Comparison of ENCODE assay signal across 22 cellular contexts in genomic region chr11:73327812-73328364, GRCh38. TPM values are rescaled to one million over a fixed set of nuclear protein-coding genes. Genes with fewer than 3 reads are reported as not detected.
DNase-seq lines count a peak whose midpoint lies in the region; ATAC-seq, FAIRE-seq and TF ChIP-seq lines count a peak whose summit lies in the region.
"Had no signal": no experiment of that assay in that cellular context is flagged by ENCODE, and none has a peak within 500 bp of the region (broad histone marks: within the 10 kb centered on the region; RNA-seq: fewer than 3 reads in every experiment).

No MANE protein-coding gene starts in this region.

- H3K4me3 ChIP-seq in HCT116 (replicated peaks in 1 of 2; ENCODE audit: low read depth in 1 of 2, low read length in 2 of 2) (no peak overlapping the region), ascending aorta (no peak overlapping the region), stomach (no peak overlapping the region), A673 (ENCODE audit: low read depth, low read length, poor library complexity, severe bottlenecking) (no peak overlapping the region)
- H3K4me3 ChIP-seq: colonic mucosa, HAP-1, skin epidermis had no signal

- ATAC-seq in HCT116 (no peak), HG02759 (IDR thresholded peaks at IDR 0.05; ENCODE audit: unreplicated experiment) (no peak), GM18867 (IDR thresholded peaks at IDR 0.05; ENCODE audit: unreplicated experiment) (no peak)

- H3K79me2 ChIP-seq in HCT116 (ENCODE audit: insufficient read depth, low read length) = 0 out of 2 replicates have a peak, but pooled peaks cover 3% of the 10 kb centered on the region

- BruUV-seq in HCT116 (replicated peaks; lab: Mats Ljungman, UMichigan) (no TSS peak), A673 (replicated peaks; lab: Mats Ljungman, UMichigan) (no TSS peak)

- H3K9me3 ChIP-seq in HCT116 (ENCODE audit: control insufficient read depth in 1 of 2, insufficient read depth in 1 of 2, low read depth in 1 of 2, low read length in 2 of 2) = no peaks in the 10 kb centered on the region
- H3K9me3 ChIP-seq in ascending aorta = no peaks in the 10 kb centered on the region
- H3K9me3 ChIP-seq in stomach = no peaks in the 10 kb centered on the region
- H3K9me3 ChIP-seq in A673 (ENCODE audit: low read depth, low read length, poor library complexity, severe bottlenecking) = no peaks in the 10 kb centered on the region
- H3K9me3 ChIP-seq: colonic mucosa, HAP-1 had no signal

- RAD21 ChIA-PET in HCT116 (lab: Charles Lee; ENCODE audit: low non-redundant PET in 1 of 2, low total read pairs in 2 of 2, uncharacterized antibody in 2 of 2, unreplicated experiment in 2 of 2) = no interaction called here

- no peaks in the 10 kb centered on the region for H3K36me3 ChIP-seq in HCT116 (ENCODE audit: control insufficient read depth in 1 of 2, insufficient read depth in 2 of 2, low read length in 2 of 2)
- no peaks in the 10 kb centered on the region for H3K36me3 ChIP-seq in ascending aorta
- H3K36me3 ChIP-seq in stomach = no peaks in the 10 kb centered on the region
- no peaks in the 10 kb centered on the region for H3K36me3 ChIP-seq in A673 (ENCODE audit: insufficient read depth, low read length, poor library complexity, severe bottlenecking)
- H3K36me3 ChIP-seq: colonic mucosa, HAP-1 had no signal

- H3K9me2 ChIP-seq in HCT116 (ENCODE audit: insufficient read depth) = no peaks in the 10 kb centered on the region

- no peak for DNase-seq in HCT116 (ENCODE audit: low read depth, low spot score)
- DNase-seq in ascending aorta (ENCODE audit: low spot score in 2 of 2) = no peak
- no peak for DNase-seq in stomach
- no peak for DNase-seq in H54 (ENCODE audit: insufficient read length, low spot score)
- no peak for DNase-seq in A673 (ENCODE audit: low spot score)
- DNase-seq: activated CD4-positive, CD25-positive, alpha-beta regulatory T cell treated with anti-CD3 and anti-CD28 coated beads, Interleukin-2, amount 50 U/mL, for 72 hours; activated effector memory CD4-positive, alpha-beta T cell treated with anti-CD3 and anti-CD28 coated beads, Interleukin-2, amount 50 U/mL, for 16 hours; amniotic stem cell; Calu3; colonic mucosa; immature natural killer cell; mesendoderm; NCI-H146; nucleus accumbens; SHP77; stimulated activated naive CD4-positive, alpha-beta T cell treated with Interleukin-2 at 50 U/mL for 16 hours had no signal

- no peak overlapping the region for H2AFZ ChIP-seq in HCT116 (ENCODE audit: low read depth, low read length, poor library complexity, severe bottlenecking)

- 62 to 83% (median 72%) methylated on average over 4 of the region's 4 CpGs for WGBS in stomach, 5 donors

- CTCF ChIA-PET in HCT116 (lab: Charles Lee) (interaction anchor here (1.0 to 6.3 kb wide), 4 partner anchors 7 to 65 kb away, joined by 3 to 28 read pairs (median 11); no protein-coding TSS in a partner anchor), A673 (lab: Charles Lee) (interaction anchor here (1.2 kb wide), 1 partner anchor 7 kb away, joined by 7 read pairs; no protein-coding TSS in a partner anchor)

- H3K4me2 ChIP-seq in HCT116 (ENCODE audit: low read length) = peak overlapping the region; percentile 53

- intact Hi-C loops in HCT116 (cut with micrococcal nuclease) = no loop called here
- intact Hi-C loops in ascending aorta (cut with DNase I) = no loop called here
- intact Hi-C loops in stomach (cut with DNase I; ENCODE audit: low total_unique reads) = no loop called here
- intact Hi-C loops in A673 (cut with micrococcal nuclease; ENCODE audit: unreplicated experiment) = no loop called here

- peak overlapping the region; percentile 91 to 98 (median 96) for H3K27ac Mint-ChIP-seq in nephron
- H3K27ac Mint-ChIP-seq: T-helper 2 cell treated with Interferon-gamma antibody and Interleukin-4, amounts not matched to agents 5 μg/mL and 100 μg/mL, for 36 hours had no signal

- H3K27me3 Mint-ChIP-seq in nephron (ENCODE audit: low read depth) = no peaks in the 10 kb centered on the region

- no peak overlapping the region for H3K9ac ChIP-seq in HCT116 (ENCODE audit: low read length)

- FAIRE-seq in H54 (lab: Jason Lieb, UNC) = no peak

- peak overlapping the region in 1 of 3 experiments; percentile 11 for H3K4me3 Mint-ChIP-seq in nephron
- H3K4me3 Mint-ChIP-seq: immature natural killer cell; T-helper 2 cell treated with Interferon-gamma antibody and Interleukin-4, amounts not matched to agents 5 μg/mL and 100 μg/mL, for 36 hours had no signal

- no peaks in the 10 kb centered on the region for H3K27me3 ChIP-seq in HCT116 (ENCODE audit: insufficient read depth, low read length)
- no peaks in the 10 kb centered on the region for H3K27me3 ChIP-seq in ascending aorta
- H3K27me3 ChIP-seq in stomach = no peaks in the 10 kb centered on the region
- H3K27me3 ChIP-seq in A673 (replicated peaks; ENCODE audit: insufficient read depth, low read depth, low read length, poor library complexity) = no peaks in the 10 kb centered on the region
- H3K27me3 ChIP-seq: colonic mucosa had no signal

- no peaks in the 10 kb centered on the region for H3K9me3 Mint-ChIP-seq in nephron
- H3K9me3 Mint-ChIP-seq: immature natural killer cell; T-helper 2 cell treated with Interferon-gamma antibody and Interleukin-4, amounts not matched to agents 5 μg/mL and 100 μg/mL, for 36 hours had no signal

- H3K4me1 ChIP-seq in HCT116 (ENCODE audit: control insufficient read depth in 1 of 2, insufficient read depth in 2 of 2, low read length in 2 of 2) (peaks cover 37 to 54% of the 10 kb centered on the region in 2 experiments), ascending aorta (peaks cover 62 to 93% of the 10 kb centered on the region in 2 donors), stomach (peaks cover 52 to 98% (median 76%) of the 10 kb centered on the region in 4 donors), A673 (ENCODE audit: insufficient read depth, low read length, poor library complexity, severe bottlenecking) (peaks cover 24% of the 10 kb centered on the region)
- H3K4me1 ChIP-seq: colonic mucosa had no signal

- H3K27ac ChIP-seq in HCT116 (ENCODE audit: low read depth, low read length) (no peak overlapping the region), ascending aorta (peak overlapping the region; percentile 94 to 96), stomach (peak overlapping the region in 4 of 5 donors; percentile 21 to 95 (median 86)), A673 (ENCODE audit: low read depth, low read length, poor library complexity, severe bottlenecking) (no peak overlapping the region)
- H3K27ac ChIP-seq: colonic mucosa had no signal

- no peaks in the 10 kb centered on the region for H4K20me1 ChIP-seq in HCT116 (ENCODE audit: insufficient read depth)

- no peak for TF ChIP-seq RAD21 in HCT116 (IDR thresholded peaks at IDR 0.05; ENCODE audit: low read depth)

- TF ChIP-seq CTCF in HCT116 (IDR thresholded peaks at IDR 0.05 in 2 of 3, conservative IDR thresholded peaks at IDR 0.05 in 1 of 3; ENCODE audit: borderline replicate concordance in 1 of 3, insufficient read depth in 1 of 3, low read depth in 2 of 3, low read length in 2 of 3) (no peak), ascending aorta (IDR thresholded peaks at IDR 0.05) (no peak), nephron (IDR thresholded peaks at IDR 0.05; ENCODE audit: unreplicated experiment in 3 of 3) (no peak), stomach (IDR thresholded peaks at IDR 0.05) (no peak), A673 (conservative IDR thresholded peaks at IDR 0.05; ENCODE audit: low read depth, low read length) (no peak)

- H3K4me1 Mint-ChIP-seq in nephron = peaks cover 94% of the 10 kb centered on the region
- H3K4me1 Mint-ChIP-seq: immature natural killer cell had no signal

- H3K36me3 Mint-ChIP-seq in nephron (ENCODE audit: low read depth) = peaks cover 22% of the 10 kb centered on the region
- H3K36me3 Mint-ChIP-seq: immature natural killer cell had no signal

- TF ChIP-seq EP300 in stomach (IDR thresholded peaks at IDR 0.05) = no peak

- no peak for TF ChIP-seq POLR2A in HCT116 (IDR thresholded peaks at IDR 0.05; ENCODE audit: borderline replicate concordance, extremely low read depth, insufficient read depth, insufficient read length)
- no peak for TF ChIP-seq POLR2A in stomach (IDR thresholded peaks at IDR 0.05)
- TF ChIP-seq POLR2A in H54 (IDR thresholded peaks at IDR 0.05; ENCODE audit: low read depth, low read length) = no peak

- POLR2A ChIA-PET in HCT116 (lab: Charles Lee) (interaction anchor here (0.9 to 1.8 kb wide), 2 partner anchors 8 to 19 kb away, joined by 3 to 4 read pairs; no protein-coding TSS in a partner anchor), A673 (lab: Charles Lee; ENCODE audit: low non-redundant PET) (interaction anchor here (0.6 kb wide), 2 partner anchors 457 kb away, joined by 8 to 11 read pairs; no protein-coding TSS in a partner anchor)

TF ChIP-seq in HCT116, 20 proteins besides CTCF, POLR2A, EP300 and RAD21 (continues in another document):
- no peak for TF ChIP-seq EGR1 (IDR thresholded peaks at IDR 0.05; ENCODE audit: low read depth)
- no peak for TF ChIP-seq FOSL1 (IDR thresholded peaks at IDR 0.05; ENCODE audit: low read depth)
- TF ChIP-seq TCF7L2 (IDR thresholded peaks at IDR 0.05; ENCODE audit: borderline replicate concordance, extremely low read depth, insufficient read depth, insufficient read length) = no peak

RNA-seq across cellular contexts. Expression of gene ARHGEF17, which starts 19.8 kb away (rescaled TPM):
- 18.2 TPM for total RNA-seq in HCT116 (2021; ENCODE audit: unreplicated experiment)
- polyA plus RNA-seq in HCT116 (2012) = 17.6 and 21.1 TPM in 2 replicates
- total RNA-seq in ascending aorta = 193 TPM
- 10 to 100 TPM; 29.9 to 66.5 (median 38.8) TPM for total RNA-seq in stomach
- 10 to 100 TPM in 2 of 3 donors, 1 to 10 TPM in 1; 5.0 to 13.1 (median 10.8) TPM for polyA plus RNA-seq in stomach
- 24.0 and 32.0 TPM in 2 replicates for total RNA-seq in A673 (2021)
- polyA plus RNA-seq: immature natural killer cell had no signal

RNA-seq across cellular contexts. Expression of gene RELT, which starts 48.3 kb away (rescaled TPM):
- total RNA-seq in HCT116 (2021; ENCODE audit: unreplicated experiment) (13.8 TPM), ascending aorta (25.7 TPM), stomach (10 to 100 TPM in 1 of 5 donors, 1 to 10 TPM in 2, not detected in 2; 2.2 to 18.7 (median 2.9) TPM), A673 (2021) (16.2 and 20.9 TPM in 2 replicates)
- polyA plus RNA-seq in HCT116 (2012) = 10.3 and 13.3 TPM in 2 replicates
- polyA plus RNA-seq in stomach = 1 to 10 TPM; 1.2 to 1.6 (median 1.2) TPM

RNA-seq across cellular contexts. Expression of gene P2RY6, which starts 55.8 kb away (rescaled TPM):
- total RNA-seq in HCT116 (2021; ENCODE audit: unreplicated experiment) = 0.15 TPM
- 0.20 and 0.51 TPM in 2 replicates for polyA plus RNA-seq in HCT116 (2012)
- total RNA-seq in ascending aorta = 8.8 TPM
- total RNA-seq in stomach = 1 to 10 TPM in 1 of 5 donors, under 1 TPM in 1, not detected in 3; 0.29 to 1.3 TPM
- 1 to 10 TPM; 1.2 to 2.9 (median 2.1) TPM for polyA plus RNA-seq in stomach
- total RNA-seq in A673 (2021) = 0.43 TPM in 1 of 2 replicates, not detected in the other
- total RNA-seq: Calu3 had no signal

Comparison
In these comparisons a context has a peak if more than half of its experiments do, and no peak if none do; other contexts are left out.
1. H3K27ac ChIP-seq: peak in ascending aorta (2 of 2) and stomach (4 of 5); none in HCT116 (single experiment) and A673 (single experiment).